Comparison of ENCODE assay signal across 15 cellular contexts in the genomic region with DNA sequence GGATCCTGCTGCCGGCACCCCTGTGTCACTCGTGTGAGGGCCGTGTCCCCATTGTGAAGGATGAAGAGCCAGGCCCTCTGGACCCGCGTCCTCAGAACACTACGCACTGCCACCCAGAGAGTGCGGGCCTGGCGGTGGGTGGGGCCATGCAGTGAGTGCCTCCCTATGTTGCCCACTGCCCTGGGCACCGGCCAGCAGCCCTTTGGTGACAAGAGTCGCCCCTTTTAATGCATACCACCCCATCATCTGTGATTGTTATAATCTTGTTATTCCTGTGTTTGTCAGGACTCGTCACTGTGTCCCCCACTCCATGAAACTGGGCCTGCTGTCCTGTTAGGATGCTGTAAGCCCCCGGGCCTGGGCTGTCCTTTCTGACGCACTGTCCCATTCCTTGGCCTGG. TPM values are rescaled to one million over a fixed set of nuclear protein-coding genes. Genes with fewer than 3 reads are reported as not detected.
"Had no signal": no experiment of that assay in that cellular context is flagged by ENCODE, and none has a peak within 500 bp of the region (broad histone marks: within the 10 kb centered on the region; RNA-seq: fewer than 3 reads in every experiment).

No MANE protein-coding gene starts in this region.

RNA-seq across cellular contexts. Expression of a gene that starts 9.3 kb away (rescaled TPM):
- total RNA-seq: activated CD4-positive, alpha-beta memory T cell treated with anti-CD3 and anti-CD28 coated beads, Interleukin-2, amount 10 ng/mL, durations not matched to agents 7 days and 5 days; activated CD4-positive, alpha-beta T cell treated with anti-CD3 and anti-CD28 coated beads for 36 hours; activated CD4-positive, alpha-beta T cell treated with anti-CD3 and anti-CD28 coated beads, Interleukin-2, amount 10 ng/mL, durations not matched to agents 7 days and 5 days; activated CD8-positive, alpha-beta memory T cell treated with anti-CD3 and anti-CD28 coated beads, Interleukin-2, amount 10 ng/mL, durations not matched to agents 7 days and 5 days; activated CD8-positive, alpha-beta T cell treated with anti-CD3 and anti-CD28 coated beads, Interleukin-2, amount 10 ng/mL, durations not matched to agents 7 days and 5 days; activated naive CD8-positive, alpha-beta T cell treated with anti-CD3 and anti-CD28 coated beads, Interleukin-2, amount 10 ng/mL, durations not matched to agents 7 days and 5 days; activated T-helper 2 cell treated with anti-CD3 and anti-CD28 coated beads, Interferon-gamma antibody, Interleukin-2, Interleukin-4, amounts not matched to agents 10 μg/mL and 5 μg/mL and 100 μg/mL, durations not matched to agents 14 hours and 24 hours and 36 hours; ascending aorta; bronchial epithelial cell; T-cell; T-helper 1 cell treated with Interleukin-12 subunit alpha and Interleukin-12 subunit beta and Interleukin-4 antibody, amounts not matched to agents 30 ng/mL and 1 ng/mL, for 36 hours; T-helper 17 cell; T-helper 2 cell treated with Interferon-gamma antibody and Interleukin-4, amounts not matched to agents 100 ng/mL and 5 ng/mL, for 36 hours had no signal
- polyA plus RNA-seq: adipose tissue had no signal

RNA-seq across cellular contexts. Expression of a gene that starts 59.9 kb away (rescaled TPM):
- total RNA-seq: activated CD4-positive, alpha-beta memory T cell treated with anti-CD3 and anti-CD28 coated beads, Interleukin-2, amount 10 ng/mL, durations not matched to agents 7 days and 5 days; activated CD4-positive, alpha-beta T cell treated with anti-CD3 and anti-CD28 coated beads for 36 hours; activated CD4-positive, alpha-beta T cell treated with anti-CD3 and anti-CD28 coated beads, Interleukin-2, amount 10 ng/mL, durations not matched to agents 7 days and 5 days; activated CD8-positive, alpha-beta memory T cell treated with anti-CD3 and anti-CD28 coated beads, Interleukin-2, amount 10 ng/mL, durations not matched to agents 7 days and 5 days; activated CD8-positive, alpha-beta T cell treated with anti-CD3 and anti-CD28 coated beads, Interleukin-2, amount 10 ng/mL, durations not matched to agents 7 days and 5 days; activated naive CD8-positive, alpha-beta T cell treated with anti-CD3 and anti-CD28 coated beads, Interleukin-2, amount 10 ng/mL, durations not matched to agents 7 days and 5 days; activated T-helper 2 cell treated with anti-CD3 and anti-CD28 coated beads, Interferon-gamma antibody, Interleukin-2, Interleukin-4, amounts not matched to agents 10 μg/mL and 5 μg/mL and 100 μg/mL, durations not matched to agents 14 hours and 24 hours and 36 hours; ascending aorta; bronchial epithelial cell; T-cell; T-helper 1 cell treated with Interleukin-12 subunit alpha and Interleukin-12 subunit beta and Interleukin-4 antibody, amounts not matched to agents 30 ng/mL and 1 ng/mL, for 36 hours; T-helper 17 cell; T-helper 2 cell treated with Interferon-gamma antibody and Interleukin-4, amounts not matched to agents 100 ng/mL and 5 ng/mL, for 36 hours; WTC11 had no signal
